21 cellular contexts compared by ENCODE assay signal in the genomic region with DNA sequence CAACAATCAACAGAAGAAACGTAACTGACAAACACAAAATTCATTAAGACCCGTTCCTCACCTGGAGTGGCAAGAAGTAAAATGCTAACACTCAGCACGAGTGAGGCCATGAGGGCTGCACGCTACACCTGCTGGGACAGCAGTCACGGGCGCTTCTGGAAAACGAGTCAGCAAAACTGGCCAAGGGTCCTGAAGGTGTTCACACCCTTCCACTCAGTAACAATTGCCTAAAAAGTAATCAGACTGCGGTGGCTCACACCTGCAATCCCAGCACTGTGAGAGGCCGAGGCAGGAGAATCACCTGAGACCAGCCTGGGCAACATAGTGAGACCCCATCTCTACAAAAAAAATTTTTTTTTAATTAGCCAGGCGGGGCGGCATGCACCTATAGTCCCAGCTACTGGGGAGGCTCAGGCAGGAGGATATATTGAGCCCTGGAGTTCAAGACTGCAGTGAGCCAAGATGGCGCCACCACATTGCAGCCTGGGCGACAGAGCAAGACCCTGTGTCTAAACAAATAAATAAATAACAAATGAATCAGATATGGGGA.
DNase-seq lines count a peak whose midpoint lies in the region; ATAC-seq, FAIRE-seq and TF ChIP-seq lines count a peak whose summit lies in the region.
"Had no signal": no experiment of that assay in that cellular context is flagged by ENCODE, and none has a peak within 500 bp of the region (broad histone marks: within the 10 kb centered on the region; RNA-seq: fewer than 3 reads in every experiment).

No MANE protein-coding gene starts in this region.

- no peak for FAIRE-seq in kidney (lab: Jason Lieb, UNC)
- FAIRE-seq: D721Med, GM12892, GM19239 had no signal

- H3K27me3 ChIP-seq in GM23338 (ENCODE audit: insufficient read depth), result no peaks in the 10 kb centered on the region
- H3K27me3 ChIP-seq in spleen (replicated peaks in 1 of 7), result no peaks in the 10 kb centered on the region

- H4K20me1 ChIP-seq in GM23338 (replicated peaks; ENCODE audit: insufficient read depth), result no peaks in the 10 kb centered on the region

- H3K4me3 Mint-ChIP-seq in activated naive CD8-positive, alpha-beta T cell treated with anti-CD3 and anti-CD28 coated beads, Interleukin-2, amount 10 ng/mL, durations not matched to agents 7 days and 5 days, result no peak overlapping the region
- no peak overlapping the region for H3K4me3 Mint-ChIP-seq in activated naive CD8-positive, alpha-beta T cell treated with anti-CD3 and anti-CD28 coated beads for 36 hours
- no peak overlapping the region for H3K4me3 Mint-ChIP-seq in GM23338
- H3K4me3 Mint-ChIP-seq: CD8-positive, alpha-beta T cell; H9 had no signal

- H3K4me3 ChIP-seq in GM23338, result no peak overlapping the region
- H3K4me3 ChIP-seq in kidney (ENCODE audit: low read length in 2 of 2), result no peak overlapping the region
- H3K4me3 ChIP-seq in spleen, result no peak overlapping the region

- no peak for TF ChIP-seq CTCF in GM23338 (conservative IDR thresholded peaks at IDR 0.05; ENCODE audit: low read depth in 2 of 2)
- no peak for TF ChIP-seq CTCF in kidney (IDR thresholded peaks at IDR 0.05; ENCODE audit: borderline replicate concordance, extremely low read depth, insufficient read depth)
- no peak for TF ChIP-seq CTCF in spleen (IDR thresholded peaks at IDR 0.05 in 8 of 11, conservative IDR thresholded peaks at IDR 0.05 in 3 of 11)

- H3K4me1 ChIP-seq in GM23338 (ENCODE audit: insufficient read depth) (no peaks in the 10 kb centered on the region), kidney (ENCODE audit: control insufficient read depth in 1 of 2, insufficient read depth in 1 of 2, low read depth in 1 of 2, low read length in 2 of 2) (peaks cover 0 to 18% of the 10 kb centered on the region in 2 donors), spleen (peaks cover 23 to 71% (median 47%) of the 10 kb centered on the region in 6 donors)

- peaks cover 6% of the 10 kb centered on the region for H3K9me3 Mint-ChIP-seq in activated naive CD8-positive, alpha-beta T cell treated with anti-CD3 and anti-CD28 coated beads, Interleukin-2, amount 10 ng/mL, durations not matched to agents 7 days and 5 days
- peaks cover 10% of the 10 kb centered on the region for H3K9me3 Mint-ChIP-seq in activated naive CD8-positive, alpha-beta T cell treated with anti-CD3 and anti-CD28 coated beads for 36 hours
- H3K9me3 Mint-ChIP-seq in GM23338, result no peaks in the 10 kb centered on the region
- H3K9me3 Mint-ChIP-seq: H9 had no signal

- no peak for ATAC-seq in activated naive CD8-positive, alpha-beta T cell treated with anti-CD3 and anti-CD28 coated beads, Interleukin-2, amount 10 ng/mL, durations not matched to agents 7 days and 5 days (ENCODE audit: low read depth)
- ATAC-seq in GM23338 (no peak), HG03095 (IDR thresholded peaks at IDR 0.05; ENCODE audit: unreplicated experiment) (no peak)
- ATAC-seq: CD8-positive, alpha-beta T cell; PC-3 had no signal

- no peaks in the 10 kb centered on the region for H3K9me2 ChIP-seq in GM23338 (ENCODE audit: insufficient read depth)

- H3K27me3 Mint-ChIP-seq in activated naive CD8-positive, alpha-beta T cell treated with anti-CD3 and anti-CD28 coated beads, Interleukin-2, amount 10 ng/mL, durations not matched to agents 7 days and 5 days, result no peaks in the 10 kb centered on the region
- H3K27me3 Mint-ChIP-seq in activated naive CD8-positive, alpha-beta T cell treated with anti-CD3 and anti-CD28 coated beads for 36 hours, result no peaks in the 10 kb centered on the region
- peaks cover 8% of the 10 kb centered on the region for H3K27me3 Mint-ChIP-seq in GM23338 (ENCODE audit: insufficient read depth, low read depth, poor library complexity)

- peaks cover 15% of the 10 kb centered on the region for H3K36me3 Mint-ChIP-seq in activated naive CD8-positive, alpha-beta T cell treated with anti-CD3 and anti-CD28 coated beads, Interleukin-2, amount 10 ng/mL, durations not matched to agents 7 days and 5 days
- peaks cover 23% of the 10 kb centered on the region for H3K36me3 Mint-ChIP-seq in activated naive CD8-positive, alpha-beta T cell treated with anti-CD3 and anti-CD28 coated beads for 36 hours
- peaks cover 2% of the 10 kb centered on the region; the same call in 1 of the 3 replicates for H3K36me3 Mint-ChIP-seq in GM23338 (ENCODE audit: low read depth)

- H3K27ac ChIP-seq in GM23338 (ENCODE audit: low read depth) (no peak overlapping the region), kidney (ENCODE audit: low read depth in 2 of 2, low read length in 2 of 2) (no peak overlapping the region), spleen (no peak overlapping the region)

- DNase-seq in activated naive CD8-positive, alpha-beta T cell treated with anti-CD3 and anti-CD28 coated beads, Interleukin-2, amount 10 ng/mL, durations not matched to agents 7 days and 5 days, result peak; percentile 8
- DNase-seq in activated naive CD8-positive, alpha-beta T cell treated with anti-CD3 and anti-CD28 coated beads for 36 hours, result no peak
- DNase-seq in GM23338 (ENCODE audit: low spot score) (no peak), kidney (peak; percentile 39), spleen (peak; percentile 39), SKM-1 treated with dmso at 0.1 percent for 144 hours (lab: John Stamatoyannopoulos, UW; ENCODE audit: unreplicated experiment) (no peak)
- DNase-seq in stimulated activated naive CD4-positive, alpha-beta T cell treated with Interleukin-2 at 50 U/mL for 16 hours (lab: John Stamatoyannopoulos, UW), result no peak
- DNase-seq: CD8-positive, alpha-beta T cell; DMS79 treated with DMSO at 0.1 percent for 48 hours; GDM1; H9; Kasumi-1; NCI-H1105 treated with DMSO at 0.1 percent for 48 hours; NCI-H187; NCI-H69; NK-92 treated with Interleukin-12 subunit alpha and Interleukin-12 subunit beta, amount 100 ng/mL, for 24 hours; PC-3 had no signal

- H3K9ac ChIP-seq in kidney (ENCODE audit: low read length in 2 of 2), result no peak overlapping the region

- no peaks in the 10 kb centered on the region for H3F3A ChIP-seq in GM23338 (replicated peaks; ENCODE audit: low read depth)

- TF ChIP-seq POLR2A in spleen (IDR thresholded peaks at IDR 0.05), result no peak

- peaks cover 7% of the 10 kb centered on the region; the same call in 1 of the 2 replicates for H3K79me2 ChIP-seq in GM23338 (replicated peaks; ENCODE audit: insufficient read depth)

- H3K9me3 ChIP-seq in kidney (ENCODE audit: control insufficient read depth in 1 of 2, low read length in 2 of 2) (peaks cover 0 to 3% of the 10 kb centered on the region in 2 donors), spleen (peaks cover 0 to 14% (median 7%) of the 10 kb centered on the region in 8 donors)

- POLR2A ChIA-PET in activated naive CD8-positive, alpha-beta T cell treated with anti-CD3 and anti-CD28 coated beads, Interleukin-2, amount 10 ng/mL, durations not matched to agents 7 days and 5 days (lab: Charles Lee), result no interaction called here

- H3K36me3 ChIP-seq in GM23338 (ENCODE audit: insufficient read depth) (no peaks in the 10 kb centered on the region; the same call in 1 of the 2 replicates), kidney (ENCODE audit: control insufficient read depth in 1 of 2, insufficient read depth in 2 of 2, low read length in 2 of 2) (no peaks in the 10 kb centered on the region), spleen (no peaks in the 10 kb centered on the region)

- WGBS in spleen, 5 donors, result 93 to 99% (median 96%) methylated on average over 13 of the region's 13 CpGs

- H3K4me2 ChIP-seq in GM23338, result no peak overlapping the region

- H3K27ac Mint-ChIP-seq in activated naive CD8-positive, alpha-beta T cell treated with anti-CD3 and anti-CD28 coated beads, Interleukin-2, amount 10 ng/mL, durations not matched to agents 7 days and 5 days, result no peak overlapping the region
- H3K27ac Mint-ChIP-seq in activated naive CD8-positive, alpha-beta T cell treated with anti-CD3 and anti-CD28 coated beads for 36 hours, result no peak overlapping the region
- peak overlapping the region; percentile 89; the same call in 1 of the 2 replicates for H3K27ac Mint-ChIP-seq in GM23338

- peaks cover 31% of the 10 kb centered on the region for H3K4me1 Mint-ChIP-seq in activated naive CD8-positive, alpha-beta T cell treated with anti-CD3 and anti-CD28 coated beads, Interleukin-2, amount 10 ng/mL, durations not matched to agents 7 days and 5 days
- H3K4me1 Mint-ChIP-seq in activated naive CD8-positive, alpha-beta T cell treated with anti-CD3 and anti-CD28 coated beads for 36 hours, result peaks cover 44% of the 10 kb centered on the region
- peaks cover 21% of the 10 kb centered on the region for H3K4me1 Mint-ChIP-seq in GM23338

- no peak overlapping the region for H2AFZ ChIP-seq in GM23338

- intact Hi-C loops in kidney (cut with DNase I), result no loop called here
- intact Hi-C loops in spleen (cut with DNase I; ENCODE audit: low total_unique reads), result no loop called here

TF ChIP-seq in GM23338, 12 proteins besides CTCF, POLR2A, EP300 and RAD21 (continues in another document):
- TF ChIP-seq EZH2 (IDR thresholded peaks at IDR 0.05; ENCODE audit: low read depth, unreplicated experiment) (no peak), NANOG (IDR thresholded peaks at IDR 0.05; ENCODE audit: borderline replicate concordance) (no peak), JUNB (IDR thresholded peaks at IDR 0.05; ENCODE audit: unreplicated experiment) (no peak), ZNF331 (CRISPR knock-in tag; IDR thresholded peaks at IDR 0.05; ENCODE audit: low read depth) (no peak), STAT1 (IDR thresholded peaks at IDR 0.05; ENCODE audit: unreplicated experiment) (no peak)
- TF ChIP-seq, protein P1, sequence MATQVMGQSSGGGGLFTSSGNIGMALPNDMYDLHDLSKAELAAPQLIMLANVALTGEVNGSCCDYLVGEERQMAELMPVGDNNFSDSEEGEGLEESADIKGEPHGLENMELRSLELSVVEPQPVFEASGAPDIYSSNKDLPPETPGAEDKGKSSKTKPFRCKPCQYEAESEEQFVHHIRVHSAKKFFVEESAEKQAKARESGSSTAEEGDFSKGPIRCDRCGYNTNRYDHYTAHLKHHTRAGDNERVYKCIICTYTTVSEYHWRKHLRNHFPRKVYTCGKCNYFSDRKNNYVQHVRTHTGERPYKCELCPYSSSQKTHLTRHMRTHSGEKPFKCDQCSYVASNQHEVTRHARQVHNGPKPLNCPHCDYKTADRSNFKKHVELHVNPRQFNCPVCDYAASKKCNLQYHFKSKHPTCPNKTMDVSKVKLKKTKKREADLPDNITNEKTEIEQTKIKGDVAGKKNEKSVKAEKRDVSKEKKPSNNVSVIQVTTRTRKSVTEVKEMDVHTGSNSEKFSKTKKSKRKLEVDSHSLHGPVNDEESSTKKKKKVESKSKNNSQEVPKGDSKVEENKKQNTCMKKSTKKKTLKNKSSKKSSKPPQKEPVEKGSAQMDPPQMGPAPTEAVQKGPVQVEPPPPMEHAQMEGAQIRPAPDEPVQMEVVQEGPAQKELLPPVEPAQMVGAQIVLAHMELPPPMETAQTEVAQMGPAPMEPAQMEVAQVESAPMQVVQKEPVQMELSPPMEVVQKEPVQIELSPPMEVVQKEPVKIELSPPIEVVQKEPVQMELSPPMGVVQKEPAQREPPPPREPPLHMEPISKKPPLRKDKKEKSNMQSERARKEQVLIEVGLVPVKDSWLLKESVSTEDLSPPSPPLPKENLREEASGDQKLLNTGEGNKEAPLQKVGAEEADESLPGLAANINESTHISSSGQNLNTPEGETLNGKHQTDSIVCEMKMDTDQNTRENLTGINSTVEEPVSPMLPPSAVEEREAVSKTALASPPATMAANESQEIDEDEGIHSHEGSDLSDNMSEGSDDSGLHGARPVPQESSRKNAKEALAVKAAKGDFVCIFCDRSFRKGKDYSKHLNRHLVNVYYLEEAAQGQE (IDR thresholded peaks at IDR 0.05; ENCODE audit: unreplicated experiment), result no peak

Comparison
In these comparisons a context has a peak if more than half of its experiments do, and no peak if none do; other contexts are left out.
1. DNase-seq: peak in activated naive CD8-positive, alpha-beta T cell treated with anti-CD3 and anti-CD28 coated beads, Interleukin-2, amount 10 ng/mL, durations not matched to agents 7 days and 5 days (single experiment), kidney (single experiment) and spleen (single experiment); none in activated naive CD8-positive, alpha-beta T cell treated with anti-CD3 and anti-CD28 coated beads for 36 hours (single experiment), GM23338 (single experiment), stimulated activated naive CD4-positive, alpha-beta T cell treated with Interleukin-2 at 50 U/mL for 16 hours (single experiment) and SKM-1 treated with dmso at 0.1 percent for 144 hours (single experiment).